In the genomic region with DNA sequence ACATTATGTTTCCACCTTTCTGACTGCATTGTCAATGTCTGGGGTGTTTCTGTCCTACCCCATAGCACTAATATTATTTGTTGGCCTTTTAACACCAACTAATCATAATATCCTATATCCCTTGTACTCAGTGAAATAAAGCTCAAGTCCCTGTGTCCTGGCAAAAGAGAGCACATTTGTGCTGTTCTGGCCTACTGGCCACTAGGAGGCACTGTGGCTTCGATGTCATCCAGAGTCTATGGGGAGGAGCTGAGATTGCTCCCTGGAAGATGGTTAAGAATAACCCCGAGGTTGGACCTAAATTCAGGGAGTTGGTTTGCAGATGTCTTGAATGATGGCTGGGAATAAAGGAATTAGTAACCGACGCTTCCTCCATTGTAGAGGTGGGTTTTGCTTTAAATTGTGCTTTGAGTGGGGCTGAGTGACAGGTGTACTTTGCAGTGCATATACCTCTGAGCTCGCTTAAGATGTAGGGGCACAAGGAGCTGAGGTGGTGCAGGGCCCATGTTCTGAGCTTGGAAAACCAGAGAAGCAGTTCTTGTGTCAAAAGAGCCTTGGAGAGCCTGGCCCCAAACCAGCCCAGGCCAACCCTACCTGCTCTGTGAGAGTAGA, we compare ENCODE assay signal across 7 cellular contexts.
DNase-seq lines count a peak whose midpoint lies in the region; ATAC-seq and TF ChIP-seq lines count a peak whose summit lies in the region.

No MANE protein-coding gene starts in this region.

- H3K4me3 Mint-ChIP-seq in natural killer cell = no peak overlapping the region

- ATAC-seq in GM21526 (IDR thresholded peaks at IDR 0.05; ENCODE audit: low FRiP score, unreplicated experiment) (peak; percentile 79), natural killer cell (peak; percentile 55 to 91 (median 80)), omental fat pad (ENCODE audit: low FRiP score) (no peak)

- H3K36me3 Mint-ChIP-seq in natural killer cell = no peaks in the 10 kb centered on the region

- no peaks in the 10 kb centered on the region for H3K9me3 Mint-ChIP-seq in natural killer cell

- H3K27ac Mint-ChIP-seq in natural killer cell = no peak overlapping the region

- intact Hi-C loops in natural killer cell (cut with micrococcal nuclease) = no loop called here

- peaks cover 5 to 6% of the 10 kb centered on the region in 2 donors for H3K4me1 Mint-ChIP-seq in natural killer cell

- DNase-seq in HT1080 (ENCODE audit: low read depth) (peak; percentile 74), dermis blood vessel endothelial cell (peak; percentile 76), natural killer cell (no peak), omental fat pad (ENCODE audit: low spot score) (no peak)

- H3K4me3 ChIP-seq in WI38 (ENCODE audit: low read depth, low read length) = no peak overlapping the region

- H3K27me3 Mint-ChIP-seq in natural killer cell (ENCODE audit: low read depth in 2 of 2) = peaks cover 5 to 9% of the 10 kb centered on the region in 2 donors

- TF ChIP-seq CTCF in GM12801 (IDR thresholded peaks at IDR 0.05; ENCODE audit: extremely low read depth, insufficient read length) = peak; percentile 71
- peak; percentile 66 for TF ChIP-seq CTCF in WI38 (IDR thresholded peaks at IDR 0.05; ENCODE audit: low read depth, low read length)
- TF ChIP-seq CTCF in natural killer cell (IDR thresholded peaks at IDR 0.05) = peak; percentile 75
- no peak for TF ChIP-seq CTCF in omental fat pad (IDR thresholded peaks at IDR 0.05)

Comparison
In these comparisons a context has a peak if more than half of its experiments do, and no peak if none do; other contexts are left out.
1. CTCF ChIP-seq: peak in GM12801 (single experiment), WI38 (single experiment) and natural killer cell (single experiment); none in omental fat pad (0 of 3).
2. DNase-seq: peak in HT1080 (single experiment) and dermis blood vessel endothelial cell (single experiment); none in natural killer cell (single experiment) and omental fat pad (single experiment).